In genomic region chr2:10427568-10427975, GRCh38 we compare ENCODE assay signal across 29 cellular contexts. TPM values are rescaled to one million over a fixed set of nuclear protein-coding genes. Genes with fewer than 3 reads are reported as not detected.
A peak's percentile ranks its signal among the peaks of the same experiment; 100 is the strongest.
DNase-seq lines count a peak whose midpoint lies in the region; ATAC-seq and TF ChIP-seq lines count a peak whose summit lies in the region.
"Had no signal": no experiment of that assay in that cellular context is flagged by ENCODE, and none has a peak within 500 bp of the region (broad histone marks: within the 10 kb centered on the region; RNA-seq: fewer than 3 reads in every experiment).

No MANE protein-coding gene starts in this region.

- no peaks in the 10 kb centered on the region for H3K9me3 ChIP-seq in neural cell (ENCODE audit: low read length)
- H3K9me3 ChIP-seq: breast epithelium, left ventricle myocardium inferior, MG63, pancreas, Peyer's patch, right atrium auricular region had no signal

- POLR2A ChIA-PET in RWPE1 (lab: Yijun Ruan, JAX; ENCODE audit: low non-redundant PET) = no interaction called here

- H3K9ac ChIP-seq in neural cell (ENCODE audit: low read length) = peak overlapping the region; percentile 11

- H4K20me1 ChIP-seq in neural cell (ENCODE audit: insufficient read depth) = no peaks in the 10 kb centered on the region

- H3K4me2 ChIP-seq in neural cell (ENCODE audit: low read length) = no peak overlapping the region
- H3K4me2 ChIP-seq: smooth muscle cell had no signal

- DNase-seq in AG08396 (ENCODE audit: low spot score) (peak; percentile 45), RWPE1 (ENCODE audit: low spot score) (no peak), fibroblast of gingiva (ENCODE audit: low read depth) (peak; percentile 22), COLO668 (lab: John Stamatoyannopoulos, UW; ENCODE audit: unreplicated experiment) (no peak), NCI-H510A treated with DMSO at 0.1 percent for 48 hours (lab: John Stamatoyannopoulos, UW) (no peak)
- no peak for DNase-seq in activated CD4-positive, alpha-beta T cell treated with anti-CD3 and anti-CD28 coated beads, Interleukin-2, amount 50 U/mL, for 1 hour
- DNase-seq: 8988T; activated CD4-positive, alpha-beta T cell treated with anti-CD3 and anti-CD28 coated beads for 36 hours; CD4-positive, alpha-beta T cell; DMS 273 treated with DMSO at 0.1 percent for 48 hours; EL; glutamatergic neuron; H9; KG1; left ventricle myocardium inferior; MG63; NCI-H1105; NCI-H187 treated with DMSO at 0.1 percent for 48 hours; Peyer's patch; SHP77 treated with DMSO at 0.1 percent for 48 hours; stimulated activated CD4-positive, alpha-beta T cell treated with anti-CD3 and anti-CD28 coated beads, Interleukin-1b, Interleukin-23, amount 100 ng/mL, for 48 hours; stimulated activated naive CD8-positive, alpha-beta T cell treated with anti-CD3 and anti-CD28 coated beads, Interleukin-15, Interleukin-2, amounts not matched to agents 100 U/mL and 50 U/mL, for 24 hours had no signal

- no peak overlapping the region for H2AFZ ChIP-seq in neural cell (ENCODE audit: low read depth, low read length)

- H3K27ac ChIP-seq in RWPE1 (0 out of 2 replicates have a peak overlapping the region, but pooled peaks have one; percentile 15), neural cell (ENCODE audit: low read length) (no peak overlapping the region)
- H3K27ac ChIP-seq: breast epithelium, left ventricle myocardium inferior, pancreas, right atrium auricular region had no signal

- no peaks in the 10 kb centered on the region for H3K9me2 ChIP-seq in neural cell (ENCODE audit: insufficient read depth, low read length)

- no peak for ATAC-seq in GM21381 (IDR thresholded peaks at IDR 0.05; ENCODE audit: unreplicated experiment)
- ATAC-seq: activated CD4-positive, alpha-beta T cell treated with anti-CD3 and anti-CD28 coated beads for 36 hours; activated naive CD4-positive, alpha-beta T cell treated with anti-CD3 and anti-CD28 coated beads, Interleukin-2, amount 50 U/mL, for 72 hours; pancreas; stimulated activated naive CD8-positive, alpha-beta T cell treated with anti-CD3 and anti-CD28 coated beads, Interleukin-15, Interleukin-2, amounts not matched to agents 100 U/mL and 50 U/mL, for 24 hours had no signal

- TF ChIP-seq RAD21 in neural cell (conservative IDR thresholded peaks at IDR 0.05) = no peak

- TF ChIP-seq EP300 in neural cell (conservative IDR thresholded peaks at IDR 0.05; ENCODE audit: poor library complexity, severe bottlenecking) = no peak

- H3K27me3 ChIP-seq in neural cell (ENCODE audit: insufficient read depth, low read depth, low read length) = peaks cover 6% of the 10 kb centered on the region
- H3K27me3 ChIP-seq: MG63, pancreas, Peyer's patch, right atrium auricular region had no signal

- no peaks in the 10 kb centered on the region for H3K79me2 ChIP-seq in neural cell (replicated peaks; ENCODE audit: insufficient read depth, low read length)

- CTCF ChIA-PET in RWPE1 (lab: Yijun Ruan, JAX) = interaction anchor here (0.5 to 0.7 kb wide), 2 partner anchors 12 to 352 kb away, joined by 3 read pairs; no protein-coding TSS in a partner anchor

- no peaks in the 10 kb centered on the region for H3K36me3 ChIP-seq in neural cell (ENCODE audit: insufficient read depth, low read length)
- H3K36me3 ChIP-seq: breast epithelium had no signal

- TF ChIP-seq CTCF in RWPE1 (conservative IDR thresholded peaks at IDR 0.05; ENCODE audit: low read depth) = no peak
- TF ChIP-seq CTCF in neural cell (IDR thresholded peaks at IDR 0.05; ENCODE audit: poor library complexity, severe bottlenecking) = no peak

- no peak overlapping the region for H3K4me3 ChIP-seq in neural cell (ENCODE audit: low read length)
- H3K4me3 ChIP-seq: breast epithelium, left ventricle myocardium inferior, MG63, pancreas, Peyer's patch, right atrium auricular region, smooth muscle cell had no signal

- no peaks in the 10 kb centered on the region for H3F3A ChIP-seq in neural cell (ENCODE audit: insufficient read depth, low read length, poor library complexity, severe bottlenecking)

TF ChIP-seq in neural cell, 6 proteins besides CTCF, POLR2A, EP300 and RAD21:
- no peak for TF ChIP-seq REST (IDR thresholded peaks at IDR 0.05; ENCODE audit: borderline replicate concordance)
- no peak for TF ChIP-seq POLR2AphosphoS5 (IDR thresholded peaks at IDR 0.05)
- no peak for TF ChIP-seq TAF1 (IDR thresholded peaks at IDR 0.05; ENCODE audit: low read depth)
- no peak for TF ChIP-seq EZH2 (IDR thresholded peaks at IDR 0.05; ENCODE audit: borderline replicate concordance, insufficient read depth, low read length, poor library complexity, severe bottlenecking)

RNA-seq across cellular contexts. Expression of gene ODC1, which starts 20.6 kb away (rescaled TPM):
- polyA plus RNA-seq in neural cell = 1,046 and 1,107 TPM in 2 replicates
- polyA minus RNA-seq in neural cell = 916 and 1,013 TPM in 2 replicates

Comparison
In these comparisons a context has a peak if more than half of its experiments do, and no peak if none do; other contexts are left out.
1. DNase-seq: peak in AG08396 (single experiment) and fibroblast of gingiva (single experiment); none in RWPE1 (single experiment), COLO668 (single experiment), NCI-H510A treated with DMSO at 0.1 percent for 48 hours (single experiment) and activated CD4-positive, alpha-beta T cell treated with anti-CD3 and anti-CD28 coated beads, Interleukin-2, amount 50 U/mL, for 1 hour (single experiment).